In genomic region chr7:66204822-66205735, GRCh38 we compare ENCODE assay signal across 8 cellular contexts. TPM values are rescaled to one million over a fixed set of nuclear protein-coding genes. Genes with fewer than 3 reads are reported as not detected.
DNase-seq lines count a peak whose midpoint lies in the region; ATAC-seq and TF ChIP-seq lines count a peak whose summit lies in the region.

TPST1 (plus strand) TSS chr7:66205334; CDS start chr7:66240426, 35,092 bp downstream.

- H3K4me1 Mint-ChIP-seq in stimulated activated naive CD8-positive, alpha-beta T cell treated with anti-CD3 and anti-CD28 coated beads, Interleukin-15, amount 100 ng/mL, for 72 hours, result peaks cover 45% of the 10 kb centered on the region

- no peaks in the 10 kb centered on the region for H3K9me2 ChIP-seq in neural cell (ENCODE audit: insufficient read depth, low read length)

- peaks cover 9% of the 10 kb centered on the region for H3K27me3 Mint-ChIP-seq in stimulated activated naive CD8-positive, alpha-beta T cell treated with anti-CD3 and anti-CD28 coated beads, Interleukin-15, amount 100 ng/mL, for 72 hours

- H3K36me3 ChIP-seq in RWPE2 (ENCODE audit: low read depth) (no peaks in the 10 kb centered on the region; the same call in none of the 2 replicates), neural cell (ENCODE audit: insufficient read depth, low read length) (no peaks in the 10 kb centered on the region)

- H3K27ac Mint-ChIP-seq in stimulated activated naive CD8-positive, alpha-beta T cell treated with anti-CD3 and anti-CD28 coated beads, Interleukin-15, amount 100 ng/mL, for 72 hours, result peak within 1 kb of the TSS; percentile 85 to 90

- H3K4me3 Mint-ChIP-seq in stimulated activated naive CD8-positive, alpha-beta T cell treated with anti-CD3 and anti-CD28 coated beads, Interleukin-15, amount 100 ng/mL, for 72 hours, result peak within 1 kb of the TSS; percentile 88 to 91

- H3K27ac ChIP-seq in RWPE2 (ENCODE audit: poor library complexity, severe bottlenecking) (peak within 1 kb of the TSS; percentile 26), neural cell (ENCODE audit: low read length) (peak within 1 kb of the TSS; percentile 93)

- H3F3A ChIP-seq in neural cell (ENCODE audit: insufficient read depth, low read length, poor library complexity, severe bottlenecking), result peaks cover 6% of the 10 kb centered on the region

- H3K4me1 ChIP-seq in RWPE2 (ENCODE audit: insufficient read depth, poor library complexity, severe bottlenecking), result no peaks in the 10 kb centered on the region

- peak; percentile 91 for ATAC-seq in RWPE2 (ENCODE audit: low read depth)
- peak; percentile 93 for ATAC-seq in stimulated activated naive CD8-positive, alpha-beta T cell treated with anti-CD3 and anti-CD28 coated beads, Interleukin-15, amount 100 ng/mL, for 72 hours

- H4K20me1 ChIP-seq in neural cell (ENCODE audit: insufficient read depth), result no peaks in the 10 kb centered on the region

- TF ChIP-seq EP300 in neural cell (conservative IDR thresholded peaks at IDR 0.05; ENCODE audit: poor library complexity, severe bottlenecking), result peak; percentile 20

- H2AFZ ChIP-seq in neural cell (ENCODE audit: low read depth, low read length), result peak within 1 kb of the TSS; percentile 83

- H3K27me3 ChIP-seq in RWPE2 (ENCODE audit: insufficient read depth, poor library complexity, severe bottlenecking), result no peaks in the 10 kb centered on the region
- H3K27me3 ChIP-seq in neural cell (ENCODE audit: insufficient read depth, low read depth, low read length), result no peaks in the 10 kb centered on the region

- TF ChIP-seq CTCF in LNCaP clone FGC (IDR thresholded peaks at IDR 0.05; ENCODE audit: control insufficient read depth, extremely low read depth, insufficient read depth) (peak; percentile 71), RWPE2 (IDR thresholded peaks at IDR 0.05; ENCODE audit: poor library complexity, severe bottlenecking) (peak; percentile 65), fibroblast of villous mesenchyme (IDR thresholded peaks at IDR 0.05; ENCODE audit: insufficient read depth, low read depth, low read length) (peak; percentile 47), neural cell (IDR thresholded peaks at IDR 0.05; ENCODE audit: poor library complexity, severe bottlenecking) (peak; percentile 95)

- peak within 1 kb of the TSS; percentile 89 for H3K4me2 ChIP-seq in neural cell (ENCODE audit: low read length)

- DNase-seq in ELF-1 (ENCODE audit: low read depth, low spot score), result peak; percentile 99
- DNase-seq in GOT3 (lab: John Stamatoyannopoulos, UW), result peak; percentile 53
- DNase-seq in LNCaP clone FGC (ENCODE audit: low read depth), result peak; percentile 49
- DNase-seq in RWPE2 (ENCODE audit: low spot score), result peak; percentile 79
- DNase-seq in activated gamma-delta T cell treated with Interleukin-2 at 50 U/mL for 16 hours, result peak; percentile 71
- DNase-seq in fibroblast of villous mesenchyme (ENCODE audit: low read depth), result peak; percentile 89
- peak; percentile 89 to 90 for DNase-seq in stimulated activated naive CD8-positive, alpha-beta T cell treated with anti-CD3 and anti-CD28 coated beads, Interleukin-15, amount 100 ng/mL, for 72 hours

- TF ChIP-seq RAD21 in neural cell (conservative IDR thresholded peaks at IDR 0.05), result peak; percentile 67

- H3K9ac ChIP-seq in neural cell (ENCODE audit: low read length), result peak within 1 kb of the TSS; percentile 95

- H3K4me3 ChIP-seq in LNCaP clone FGC (ENCODE audit: low read depth, low read length) (peak within 1 kb of the TSS; percentile 82), RWPE2 (ENCODE audit: severe bottlenecking) (peak within 1 kb of the TSS; percentile 71), fibroblast of villous mesenchyme (ENCODE audit: low read depth, low read length) (peak within 1 kb of the TSS; percentile 100), neural cell (ENCODE audit: low read length) (peak within 1 kb of the TSS; percentile 98)

- peaks cover 41% of the 10 kb centered on the region for H3K79me2 ChIP-seq in neural cell (replicated peaks; ENCODE audit: insufficient read depth, low read length)

- H3K9me3 Mint-ChIP-seq in stimulated activated naive CD8-positive, alpha-beta T cell treated with anti-CD3 and anti-CD28 coated beads, Interleukin-15, amount 100 ng/mL, for 72 hours, result no peaks in the 10 kb centered on the region

- H3K9me3 ChIP-seq in RWPE2 (ENCODE audit: severe bottlenecking) (no peaks in the 10 kb centered on the region), neural cell (ENCODE audit: low read length) (no peaks in the 10 kb centered on the region)

TF ChIP-seq in neural cell, 6 proteins besides CTCF, POLR2A, EP300 and RAD21:
- TF ChIP-seq MXI1 (conservative IDR thresholded peaks at IDR 0.05; ENCODE audit: poor library complexity, severe bottlenecking), result peak; percentile 91
- peak; percentile 89 for TF ChIP-seq TAF1 (IDR thresholded peaks at IDR 0.05; ENCODE audit: low read depth)
- TF ChIP-seq SMC3 (conservative IDR thresholded peaks at IDR 0.05; ENCODE audit: poor library complexity), result no peak
- no peak for TF ChIP-seq EZH2 (IDR thresholded peaks at IDR 0.05; ENCODE audit: borderline replicate concordance, insufficient read depth, low read length, poor library complexity, severe bottlenecking)
- peak; percentile 99 for TF ChIP-seq POLR2AphosphoS5 (IDR thresholded peaks at IDR 0.05)
- TF ChIP-seq REST (IDR thresholded peaks at IDR 0.05; ENCODE audit: borderline replicate concordance), result peak; percentile 82
TF ChIP-seq in neural cell: peak in this region for 4.

RNA-seq across cellular contexts. Expression of gene TPST1, which starts in this region (rescaled TPM):
- 131 TPM in 2 replicates for total RNA-seq in fibroblast of villous mesenchyme
- polyA plus RNA-seq in neural cell, result 53.3 and 58.5 TPM in 2 replicates
- polyA minus RNA-seq in neural cell, result 82.1 and 84.5 TPM in 2 replicates

Comparison
In these comparisons a context has a peak if more than half of its experiments do, and no peak if none do; other contexts are left out.
1. Peak in every context shown above with its lines: DNase-seq, ATAC-seq, H3K4me3 ChIP-seq and H3K27ac ChIP-seq.
2. DNase-seq: peak in every context shown above with its lines; median percentile 99 in ELF-1; 90 in stimulated activated naive CD8-positive, alpha-beta T cell treated with anti-CD3 and anti-CD28 coated beads, Interleukin-15, amount 100 ng/mL, for 72 hours; 89 in fibroblast of villous mesenchyme; 79 in RWPE2; 71 in activated gamma-delta T cell treated with Interleukin-2 at 50 U/mL for 16 hours; 53 in GOT3; 49 in LNCaP clone FGC.